In the genomic region with DNA sequence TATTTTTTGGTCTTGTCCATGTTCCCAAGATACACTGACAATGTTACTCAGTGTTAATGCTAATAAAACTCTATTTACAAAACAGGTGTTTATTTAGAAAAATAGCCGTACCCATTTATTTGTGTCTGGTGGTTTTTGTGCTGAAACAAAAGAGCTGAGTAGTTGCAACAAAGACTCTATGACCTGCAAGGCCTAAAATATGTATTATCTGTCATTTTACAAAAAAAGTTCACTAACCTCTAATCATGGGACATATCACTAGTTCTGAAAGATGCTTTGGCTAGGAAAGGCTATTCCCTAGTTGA, we compare ENCODE assay signal across 1 cellular context.
TF ChIP-seq lines count a peak whose summit lies in the region.

No MANE protein-coding gene starts in this region.

TF ChIP-seq in WTC11, 78 proteins besides CTCF, POLR2A, EP300 and RAD21:
- TF ChIP-seq ELF4 (CRISPR knock-in tag; IDR thresholded peaks at IDR 0.05; ENCODE audit: low read depth), result no peak
- no peak for TF ChIP-seq NR3C1 (CRISPR knock-in tag; conservative IDR thresholded peaks at IDR 0.05; ENCODE audit: low read depth)
- no peak for TF ChIP-seq ZNF121 (CRISPR knock-in tag; IDR thresholded peaks at IDR 0.05)
- no peak for TF ChIP-seq NR2C2 (CRISPR knock-in tag; IDR thresholded peaks at IDR 0.05)
- TF ChIP-seq EMX1 (CRISPR knock-in tag; IDR thresholded peaks at IDR 0.05), result no peak
- TF ChIP-seq, protein P1, sequence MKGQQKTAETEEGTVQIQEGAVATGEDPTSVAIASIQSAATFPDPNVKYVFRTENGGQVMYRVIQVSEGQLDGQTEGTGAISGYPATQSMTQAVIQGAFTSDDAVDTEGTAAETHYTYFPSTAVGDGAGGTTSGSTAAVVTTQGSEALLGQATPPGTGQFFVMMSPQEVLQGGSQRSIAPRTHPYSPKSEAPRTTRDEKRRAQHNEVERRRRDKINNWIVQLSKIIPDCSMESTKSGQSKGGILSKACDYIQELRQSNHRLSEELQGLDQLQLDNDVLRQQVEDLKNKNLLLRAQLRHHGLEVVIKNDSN (CRISPR knock-in tag; IDR thresholded peaks at IDR 0.05), result no peak
- TF ChIP-seq, protein P2, sequence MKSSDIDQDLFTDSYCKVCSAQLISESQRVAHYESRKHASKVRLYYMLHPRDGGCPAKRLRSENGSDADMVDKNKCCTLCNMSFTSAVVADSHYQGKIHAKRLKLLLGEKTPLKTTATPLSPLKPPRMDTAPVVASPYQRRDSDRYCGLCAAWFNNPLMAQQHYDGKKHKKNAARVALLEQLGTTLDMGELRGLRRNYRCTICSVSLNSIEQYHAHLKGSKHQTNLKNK (CRISPR knock-in tag; IDR thresholded peaks at IDR 0.05), result no peak
- no peak for TF ChIP-seq ZNF423 (CRISPR knock-in tag; IDR thresholded peaks at IDR 0.05)
- TF ChIP-seq, protein P3, sequence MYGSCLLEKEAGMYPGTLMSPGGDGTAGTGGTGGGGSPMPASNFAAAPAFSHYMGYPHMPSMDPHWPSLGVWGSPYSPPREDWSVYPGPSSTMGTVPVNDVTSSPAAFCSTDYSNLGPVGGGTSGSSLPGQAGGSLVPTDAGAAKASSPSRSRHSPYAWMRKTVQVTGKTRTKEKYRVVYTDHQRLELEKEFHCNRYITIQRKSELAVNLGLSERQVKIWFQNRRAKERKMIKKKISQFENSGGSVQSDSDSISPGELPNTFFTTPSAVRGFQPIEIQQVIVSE (CRISPR knock-in tag; IDR thresholded peaks at IDR 0.05; ENCODE audit: borderline replicate concordance), result no peak
- no peak for TF ChIP-seq ZNF219 (CRISPR knock-in tag; IDR thresholded peaks at IDR 0.05; ENCODE audit: borderline replicate concordance)
- no peak for TF ChIP-seq MXD4 (CRISPR knock-in tag; IDR thresholded peaks at IDR 0.05; ENCODE audit: borderline replicate concordance)
